In genomic region chr4:3287972-3288570, GRCh38 we compare ENCODE assay signal across 30 cellular contexts. TPM values are rescaled to one million over a fixed set of nuclear protein-coding genes. Genes with fewer than 3 reads are reported as not detected.
DNase-seq lines count a peak whose midpoint lies in the region; ATAC-seq and TF ChIP-seq lines count a peak whose summit lies in the region.
"Had no signal": no experiment of that assay in that cellular context is flagged by ENCODE, and none has a peak within 500 bp of the region (broad histone marks: within the 10 kb centered on the region; RNA-seq: fewer than 3 reads in every experiment).

No MANE protein-coding gene starts in this region.

- no peak for ATAC-seq in WTC11
- no peak for ATAC-seq in left ventricle myocardium superior
- ATAC-seq: activated CD8-positive, alpha-beta T cell treated with anti-CD3 and anti-CD28 coated beads for 36 hours; lower lobe of right lung; naive thymus-derived CD8-positive, alpha-beta T cell had no signal

- H3K4me3 ChIP-seq in BLaER1: peak overlapping the region; percentile 64
- no peak overlapping the region for H3K4me3 ChIP-seq in sigmoid colon
- H3K4me3 ChIP-seq in CD8-positive, alpha-beta memory T cell (ENCODE audit: low read length): no peak overlapping the region
- H3K4me3 ChIP-seq: ascending aorta, cardiac muscle cell, lower lobe of right lung, skin epidermis, uterus had no signal

- no peak overlapping the region for H3K4me3 Mint-ChIP-seq in WTC11
- H3K4me3 Mint-ChIP-seq in CD8-positive, alpha-beta memory T cell: no peak overlapping the region
- H3K4me3 Mint-ChIP-seq: activated CD8-positive, alpha-beta T cell treated with anti-CD3 and anti-CD28 coated beads for 36 hours; B cell had no signal

- no peaks in the 10 kb centered on the region for H3K36me3 ChIP-seq in BLaER1
- H3K36me3 ChIP-seq in sigmoid colon: no peaks in the 10 kb centered on the region
- H3K36me3 ChIP-seq in CD8-positive, alpha-beta memory T cell (ENCODE audit: insufficient read depth, low read length): no peaks in the 10 kb centered on the region
- H3K36me3 ChIP-seq: ascending aorta, cardiac muscle cell, lower lobe of right lung, uterus had no signal

- intact Hi-C loops in left ventricle myocardium superior (cut with micrococcal nuclease) (no loop called here), sigmoid colon (cut with DNase I) (no loop called here)

- H3K4me1 ChIP-seq in BLaER1 (peaks cover 84% of the 10 kb centered on the region), sigmoid colon (peaks cover 0 to 13% (median 9%) of the 10 kb centered on the region in 4 donors)
- peaks cover 6% of the 10 kb centered on the region for H3K4me1 ChIP-seq in CD8-positive, alpha-beta memory T cell (ENCODE audit: insufficient read depth, low read length)

- H3K27me3 Mint-ChIP-seq in WTC11 (ENCODE audit: low read depth): peaks cover 21% of the 10 kb centered on the region
- peaks cover 11 to 41% of the 10 kb centered on the region in 2 donors for H3K27me3 Mint-ChIP-seq in CD8-positive, alpha-beta memory T cell

- DNase-seq in WTC11 (ENCODE audit: low spot score) (peak; percentile 10), left ventricle myocardium superior (peak; percentile 52), sigmoid colon (peak; percentile 66), NCI-H2029 (lab: John Stamatoyannopoulos, UW) (no peak), cerebellar cortex (ENCODE audit: low spot score) (no peak)
- no peak for DNase-seq in CD8-positive, alpha-beta memory T cell
- no peak for DNase-seq in activated CD4-positive, alpha-beta T cell treated with anti-CD3 and anti-CD28 coated beads for 4 hours
- DNase-seq: ACHN; activated CD4-positive, CD25-positive, alpha-beta regulatory T cell treated with anti-CD3 and anti-CD28 coated beads, Interleukin-2, amount 50 U/mL, for 72 hours; activated CD8-positive, alpha-beta T cell treated with anti-CD3 and anti-CD28 coated beads for 36 hours; activated gamma-delta T cell treated with Interleukin-2 at 50 U/mL for 16 hours; activated T-cell treated with anti-CD3 and anti-CD28 coated beads, Interleukin-2, amount 50 U/mL, for 1 hour; EL; erythroblast; KBM-7; lower lobe of right lung; naive thymus-derived CD8-positive, alpha-beta T cell; NCI-H2081; NCI-H226; NCI-H526 treated with DMSO at 0.1 percent for 48 hours; nucleus accumbens; SHP77; stimulated activated naive CD4-positive, alpha-beta T cell treated with Interleukin-2 at 50 U/mL for 16 hours; T-helper 2 cell; uterus had no signal

- peak overlapping the region; percentile 98 for H3K4me2 ChIP-seq in BLaER1

- 0 out of 2 replicates have a peak, but pooled peaks cover 13% of the 10 kb centered on the region for H4K20me1 ChIP-seq in BLaER1

- TF ChIP-seq EP300 in sigmoid colon (IDR thresholded peaks at IDR 0.05): no peak

- no peaks in the 10 kb centered on the region for H3K27me3 ChIP-seq in BLaER1
- H3K27me3 ChIP-seq in sigmoid colon: peaks cover 0 to 39% (median 21%) of the 10 kb centered on the region in 3 donors
- peaks cover 7% of the 10 kb centered on the region for H3K27me3 ChIP-seq in CD8-positive, alpha-beta memory T cell (ENCODE audit: insufficient read depth, low read length, poor library complexity, severe bottlenecking)
- H3K27me3 ChIP-seq: cardiac muscle cell, uterus had no signal

- TF ChIP-seq CTCF in WTC11 (IDR thresholded peaks at IDR 0.05) (no peak), sigmoid colon (IDR thresholded peaks at IDR 0.05) (no peak)

- WGBS in sigmoid colon, 2 donors: 86 to 90% methylated on average over 24 of the region's 24 CpGs

- no peaks in the 10 kb centered on the region for H3K9me3 Mint-ChIP-seq in WTC11
- no peaks in the 10 kb centered on the region for H3K9me3 Mint-ChIP-seq in CD8-positive, alpha-beta memory T cell
- H3K9me3 Mint-ChIP-seq: activated CD8-positive, alpha-beta T cell treated with anti-CD3 and anti-CD28 coated beads for 36 hours had no signal

- H3K27ac Mint-ChIP-seq in WTC11: no peak overlapping the region
- no peak overlapping the region for H3K27ac Mint-ChIP-seq in CD8-positive, alpha-beta memory T cell
- H3K27ac Mint-ChIP-seq: activated CD8-positive, alpha-beta T cell treated with anti-CD3 and anti-CD28 coated beads for 36 hours; naive thymus-derived CD8-positive, alpha-beta T cell had no signal

- peak overlapping the region; percentile 78 for H3K9ac ChIP-seq in BLaER1

- POLR2A ChIA-PET in WTC11 (lab: Charles Lee): no interaction called here
- POLR2A ChIA-PET in CD8-positive, alpha-beta memory T cell (lab: Charles Lee): no interaction called here

- H3K9me3 ChIP-seq in BLaER1: 0 out of 2 replicates have a peak, but pooled peaks cover under 1% of the 10 kb centered on the region
- H3K9me3 ChIP-seq in sigmoid colon: no peaks in the 10 kb centered on the region
- H3K9me3 ChIP-seq in CD8-positive, alpha-beta memory T cell (ENCODE audit: low read length): no peaks in the 10 kb centered on the region
- H3K9me3 ChIP-seq: ascending aorta, lower lobe of right lung, uterus had no signal

- TF ChIP-seq POLR2A in sigmoid colon (IDR thresholded peaks at IDR 0.05): no peak

- peaks cover 6% of the 10 kb centered on the region for H3K4me1 Mint-ChIP-seq in WTC11
- H3K4me1 Mint-ChIP-seq in CD8-positive, alpha-beta memory T cell: peaks cover 6 to 8% (median 6%) of the 10 kb centered on the region in 3 donors

- no peaks in the 10 kb centered on the region for H3K36me3 Mint-ChIP-seq in WTC11
- peaks cover 0 to 5% (median 2%) of the 10 kb centered on the region in 3 donors for H3K36me3 Mint-ChIP-seq in CD8-positive, alpha-beta memory T cell
- H3K36me3 Mint-ChIP-seq: naive thymus-derived CD8-positive, alpha-beta T cell had no signal

- CTCF ChIA-PET in WTC11 (lab: Charles Lee): interaction anchor here (2.0 kb wide), 1 partner anchor 31 kb away, joined by 17 read pairs; no protein-coding TSS in a partner anchor
- CTCF ChIA-PET in CD8-positive, alpha-beta memory T cell (lab: Charles Lee): no interaction called here

- H3K27ac ChIP-seq in BLaER1: peak overlapping the region; percentile 89
- H3K27ac ChIP-seq in sigmoid colon: no peak overlapping the region
- H3K27ac ChIP-seq in CD8-positive, alpha-beta memory T cell (ENCODE audit: low read depth, low read length): no peak overlapping the region
- H3K27ac ChIP-seq: ascending aorta, cardiac muscle cell, lower lobe of right lung, skin epidermis, uterus had no signal

TF ChIP-seq in WTC11, 78 proteins besides CTCF, POLR2A, EP300 and RAD21 (continues in another document):
- TF ChIP-seq, protein P1, sequence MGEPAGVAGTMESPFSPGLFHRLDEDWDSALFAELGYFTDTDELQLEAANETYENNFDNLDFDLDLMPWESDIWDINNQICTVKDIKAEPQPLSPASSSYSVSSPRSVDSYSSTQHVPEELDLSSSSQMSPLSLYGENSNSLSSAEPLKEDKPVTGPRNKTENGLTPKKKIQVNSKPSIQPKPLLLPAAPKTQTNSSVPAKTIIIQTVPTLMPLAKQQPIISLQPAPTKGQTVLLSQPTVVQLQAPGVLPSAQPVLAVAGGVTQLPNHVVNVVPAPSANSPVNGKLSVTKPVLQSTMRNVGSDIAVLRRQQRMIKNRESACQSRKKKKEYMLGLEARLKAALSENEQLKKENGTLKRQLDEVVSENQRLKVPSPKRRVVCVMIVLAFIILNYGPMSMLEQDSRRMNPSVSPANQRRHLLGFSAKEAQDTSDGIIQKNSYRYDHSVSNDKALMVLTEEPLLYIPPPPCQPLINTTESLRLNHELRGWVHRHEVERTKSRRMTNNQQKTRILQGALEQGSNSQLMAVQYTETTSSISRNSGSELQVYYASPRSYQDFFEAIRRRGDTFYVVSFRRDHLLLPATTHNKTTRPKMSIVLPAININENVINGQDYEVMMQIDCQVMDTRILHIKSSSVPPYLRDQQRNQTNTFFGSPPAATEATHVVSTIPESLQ (CRISPR knock-in tag; IDR thresholded peaks at IDR 0.05): no peak
- TF ChIP-seq ZNF138 (CRISPR knock-in tag; conservative IDR thresholded peaks at IDR 0.05): no peak
- TF ChIP-seq AFF4 (CRISPR knock-in tag; IDR thresholded peaks at IDR 0.05; ENCODE audit: borderline replicate concordance): no peak

RNA-seq across cellular contexts. Expression of gene RGS12, which starts 4.8 kb away (rescaled TPM):
- total RNA-seq in WTC11 (2021): 21.0 to 24.7 TPM (median 24.2 TPM) in 3 replicates
- total RNA-seq in left ventricle myocardium superior: 14.6 TPM
- total RNA-seq in sigmoid colon: 10 to 100 TPM; 15.7 to 21.6 (median 17.8) TPM
- 10 to 100 TPM in 1 of 3 donors, 1 to 10 TPM in 2; 3.0 to 14.6 (median 6.7) TPM for polyA plus RNA-seq in sigmoid colon
- total RNA-seq in CD8-positive, alpha-beta memory T cell: 1 to 10 TPM; 2.3 to 2.4 TPM
- polyA plus RNA-seq in CD8-positive, alpha-beta memory T cell: 3.0 TPM

RNA-seq across cellular contexts. Expression of gene MSANTD1, which starts 39.1 kb away (rescaled TPM):
- 0.98 to 1.1 TPM (median 0.99 TPM) in 3 replicates for total RNA-seq in WTC11 (2021)
- total RNA-seq in left ventricle myocardium superior: 0.45 TPM
- total RNA-seq in sigmoid colon: 1 to 10 TPM in 2 of 4 donors, under 1 TPM in 2; 0.16 to 1.2 (median 0.73) TPM
- polyA plus RNA-seq in sigmoid colon: under 1 TPM in 2 of 3 donors, not detected in 1; under 0.01 to 0.44 TPM
- under 1 TPM; 0.38 to 0.46 TPM for total RNA-seq in CD8-positive, alpha-beta memory T cell
- not detected for polyA plus RNA-seq in CD8-positive, alpha-beta memory T cell
- total RNA-seq: ascending aorta had no signal

Comparison
In these comparisons a context has a peak if more than half of its experiments do, and no peak if none do; other contexts are left out.
1. DNase-seq: peak in WTC11 (single experiment), left ventricle myocardium superior (single experiment) and sigmoid colon (single experiment); none in NCI-H2029 (single experiment), CD8-positive, alpha-beta memory T cell (0 of 5), cerebellar cortex (single experiment) and activated CD4-positive, alpha-beta T cell treated with anti-CD3 and anti-CD28 coated beads for 4 hours (0 of 2).